In the genomic region with DNA sequence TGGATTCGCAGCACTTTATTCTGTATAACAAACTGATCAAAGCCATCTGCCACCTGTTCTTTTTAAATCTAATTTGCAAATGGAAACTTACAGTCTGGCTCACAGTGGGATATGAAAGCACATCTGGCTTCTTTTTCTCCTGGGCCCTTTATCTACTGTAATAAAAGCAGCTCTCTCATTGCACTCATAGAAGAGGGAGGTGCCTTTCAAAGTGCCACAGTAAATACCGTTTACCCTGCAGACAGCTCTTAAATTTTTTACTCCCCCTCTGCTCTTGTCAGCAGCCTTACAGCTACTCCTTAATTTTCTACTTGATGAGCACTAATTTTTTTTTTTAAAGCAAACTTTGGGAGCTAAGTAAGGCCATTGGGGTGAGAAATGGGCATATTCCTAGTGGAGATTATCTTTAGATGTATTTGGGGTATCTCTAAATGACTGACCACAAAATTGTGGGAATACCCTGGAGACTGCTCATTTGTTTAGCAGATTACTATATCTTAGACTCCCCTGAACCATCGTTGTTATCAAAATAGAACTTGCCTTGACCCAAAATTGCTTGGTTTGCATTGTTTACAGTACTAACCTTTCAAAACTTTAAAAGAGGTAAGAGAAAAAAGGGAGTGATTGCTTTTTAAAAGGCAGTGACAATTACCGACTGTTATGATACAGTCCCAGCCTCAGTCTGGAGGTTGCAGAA, we compare ENCODE assay signal across 11 cellular contexts.
A peak's percentile ranks its signal among the peaks of the same experiment; 100 is the strongest.
DNase-seq lines count a peak whose midpoint lies in the region; FAIRE-seq lines count a peak whose summit lies in the region.
"Had no signal": no experiment of that assay in that cellular context is flagged by ENCODE, and none has a peak within 500 bp of the region (broad histone marks: within the 10 kb centered on the region; RNA-seq: fewer than 3 reads in every experiment).

No MANE protein-coding gene starts in this region.

- no peaks in the 10 kb centered on the region for H3K27me3 ChIP-seq in subcutaneous abdominal adipose tissue (ENCODE audit: control insufficient read depth in 5 of 5, insufficient read depth in 4 of 5, low read length in 5 of 5)

- H3K4me1 ChIP-seq in subcutaneous abdominal adipose tissue (ENCODE audit: control insufficient read depth in 5 of 5, insufficient read depth in 5 of 5, low read length in 5 of 5), result peaks cover 11 to 66% (median 61%) of the 10 kb centered on the region in 5 donors

- H3K9me3 ChIP-seq in subcutaneous abdominal adipose tissue (ENCODE audit: control insufficient read depth in 5 of 5, low read length in 5 of 5), result no peaks in the 10 kb centered on the region

- peak; percentile 33 for FAIRE-seq in endometrium (lab: Jason Lieb, UNC)
- FAIRE-seq: endothelial cell of umbilical vein had no signal

- H3K9ac ChIP-seq in subcutaneous abdominal adipose tissue (ENCODE audit: low read length in 5 of 5), result no peak overlapping the region

- H3K36me3 ChIP-seq in subcutaneous abdominal adipose tissue (ENCODE audit: control insufficient read depth in 5 of 5, insufficient read depth in 5 of 5, low read length in 5 of 5), result peaks cover 4 to 28% (median 6%) of the 10 kb centered on the region in 5 donors

- peak overlapping the region in 1 of 5 donors; percentile 13 for H3K4me3 ChIP-seq in subcutaneous abdominal adipose tissue (ENCODE audit: low read depth in 1 of 5, low read length in 5 of 5)

- peak overlapping the region; percentile 82 for H3K27ac ChIP-seq in subcutaneous abdominal adipose tissue (ENCODE audit: low read depth, low read length)

- DNase-seq in NCI-H1105 (lab: John Stamatoyannopoulos, UW) (peak; percentile 17), NCI-H526 treated with DMSO at 0.1 percent for 48 hours (lab: John Stamatoyannopoulos, UW) (peak; percentile 7), UCSD-AML1 (lab: John Stamatoyannopoulos, UW; ENCODE audit: unreplicated experiment) (no peak), HCEC 1CT (no peak)
- DNase-seq in activated naive CD4-positive, alpha-beta T cell treated with anti-CD3 and anti-CD28 coated beads, Interleukin-2, amount 50 U/mL, for 16 hours, result no peak
- no peak for DNase-seq in activated T-cell treated with anti-CD3 and anti-CD28 coated beads, Interleukin-2, amount 50 U/mL, for 48 hours
- DNase-seq: activated CD8-positive, alpha-beta memory T cell treated with anti-CD3 and anti-CD28 coated beads, Interleukin-2, amount 50 U/mL, for 4 hours; HFFc6 had no signal

Comparison
In these comparisons a context has a peak if more than half of its experiments do, and no peak if none do; other contexts are left out.
1. DNase-seq: peak in NCI-H1105 (single experiment) and NCI-H526 treated with DMSO at 0.1 percent for 48 hours (single experiment); none in UCSD-AML1 (single experiment), HCEC 1CT (single experiment), activated naive CD4-positive, alpha-beta T cell treated with anti-CD3 and anti-CD28 coated beads, Interleukin-2, amount 50 U/mL, for 16 hours (single experiment) and activated T-cell treated with anti-CD3 and anti-CD28 coated beads, Interleukin-2, amount 50 U/mL, for 48 hours (0 of 2).